ENCODE assay signal across 28 cellular contexts in the genomic region with DNA sequence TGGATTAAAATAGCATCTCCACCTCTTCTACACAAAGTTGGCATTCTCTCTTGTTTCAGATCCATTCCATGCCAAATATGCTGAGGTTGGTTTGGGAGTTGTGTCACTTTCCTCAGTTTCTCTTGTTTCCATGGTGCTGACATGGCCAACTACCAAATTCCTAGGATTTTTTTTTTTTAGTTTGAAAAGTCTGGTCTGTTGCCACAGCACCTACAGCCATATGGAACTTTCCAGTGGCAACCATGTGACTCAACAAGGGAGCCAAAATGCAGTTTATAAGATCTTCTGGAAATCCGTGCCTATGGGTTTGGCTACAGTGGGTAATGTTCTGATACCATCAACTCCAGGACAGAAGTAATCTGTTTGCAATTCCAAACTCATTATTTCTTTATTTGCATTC.
"Had no signal": no experiment of that assay in that cellular context is flagged by ENCODE, and none has a peak within 500 bp of the region (broad histone marks: within the 10 kb centered on the region; RNA-seq: fewer than 3 reads in every experiment).

No MANE protein-coding gene starts in this region.

- H3K27ac ChIP-seq: ascending aorta, breast epithelium, cardiac muscle cell, colonic mucosa, epithelial cell of prostate, esophagus squamous epithelium, gastroesophageal sphincter had no signal

- H3K4me1 Mint-ChIP-seq: activated CD4-positive, alpha-beta memory T cell treated with anti-CD3 and anti-CD28 coated beads, Interleukin-2, amount 10 ng/mL, durations not matched to agents 7 days and 5 days; activated CD4-positive, alpha-beta T cell treated with anti-CD3 and anti-CD28 coated beads, Interleukin-2, amount 10 ng/mL, durations not matched to agents 7 days and 5 days; activated naive CD4-positive, alpha-beta T cell treated with anti-CD3 and anti-CD28 coated beads, Interleukin-2, amount 10 ng/mL, durations not matched to agents 7 days and 5 days; activated naive CD8-positive, alpha-beta T cell treated with anti-CD3 and anti-CD28 coated beads, Interleukin-2, amount 10 ng/mL, durations not matched to agents 7 days and 5 days had no signal

- H3K9me3 Mint-ChIP-seq: activated CD4-positive, alpha-beta memory T cell treated with anti-CD3 and anti-CD28 coated beads, Interleukin-2, amount 10 ng/mL, durations not matched to agents 7 days and 5 days; activated CD4-positive, alpha-beta T cell treated with anti-CD3 and anti-CD28 coated beads, Interleukin-2, amount 10 ng/mL, durations not matched to agents 7 days and 5 days; activated naive CD4-positive, alpha-beta T cell treated with anti-CD3 and anti-CD28 coated beads, Interleukin-2, amount 10 ng/mL, durations not matched to agents 7 days and 5 days; activated T-cell treated with anti-CD3 and anti-CD28 coated beads, Interleukin-2, amount 50 U/mL, for 24 hours had no signal

- H3K27me3 Mint-ChIP-seq: activated CD4-positive, alpha-beta memory T cell treated with anti-CD3 and anti-CD28 coated beads, Interleukin-2, amount 10 ng/mL, durations not matched to agents 7 days and 5 days; activated CD4-positive, alpha-beta T cell treated with anti-CD3 and anti-CD28 coated beads, Interleukin-2, amount 10 ng/mL, durations not matched to agents 7 days and 5 days; activated naive CD4-positive, alpha-beta T cell treated with anti-CD3 and anti-CD28 coated beads, Interleukin-2, amount 10 ng/mL, durations not matched to agents 7 days and 5 days; activated naive CD8-positive, alpha-beta T cell treated with anti-CD3 and anti-CD28 coated beads, Interleukin-2, amount 10 ng/mL, durations not matched to agents 7 days and 5 days; activated T-cell treated with anti-CD3 and anti-CD28 coated beads, Interleukin-2, amount 50 U/mL, for 24 hours; brain had no signal

- ATAC-seq: activated naive CD4-positive, alpha-beta T cell treated with anti-CD3 and anti-CD28 coated beads, Interleukin-2, amount 50 U/mL, for 72 hours; activated T-cell treated with anti-CD3 and anti-CD28 coated beads, Interleukin-2, amount 50 U/mL, for 72 hours; gastroesophageal sphincter had no signal

- H3K4me3 ChIP-seq: ascending aorta, breast epithelium, cardiac muscle cell, colonic mucosa, esophagus squamous epithelium, gastroesophageal sphincter had no signal

- DNase-seq: activated CD4-positive, alpha-beta memory T cell treated with anti-CD3 and anti-CD28 coated beads, Interleukin-2, amount 10 ng/mL, durations not matched to agents 7 days and 5 days; activated CD4-positive, alpha-beta T cell treated with anti-CD3 and anti-CD28 coated beads for 1 hour; activated CD4-positive, alpha-beta T cell treated with anti-CD3 and anti-CD28 coated beads for 4 hours; activated CD4-positive, alpha-beta T cell treated with anti-CD3 and anti-CD28 coated beads, Interleukin-2, amount 10 ng/mL, durations not matched to agents 7 days and 5 days; activated CD4-positive, alpha-beta T cell treated with anti-CD3 and anti-CD28 coated beads, Interleukin-2, amount 50 U/mL, for 4 hours; activated CD8-positive, alpha-beta memory T cell treated with anti-CD3 and anti-CD28 coated beads, Interleukin-2, amount 50 U/mL, for 48 hours; activated gamma-delta T cell; activated naive CD4-positive, alpha-beta T cell; activated naive CD4-positive, alpha-beta T cell treated with anti-CD3 and anti-CD28 coated beads, Interleukin-2, amount 10 ng/mL, durations not matched to agents 7 days and 5 days; activated naive CD8-positive, alpha-beta T cell treated with anti-CD3 and anti-CD28 coated beads, Interleukin-2, amount 10 ng/mL, durations not matched to agents 7 days and 5 days; activated T-cell treated with anti-CD3 and anti-CD28 coated beads for 4 hours; activated T-cell treated with anti-CD3 and anti-CD28 coated beads, Interleukin-2, amount 50 U/mL, for 24 hours; activated T-cell treated with anti-CD3 and anti-CD28 coated beads, Interleukin-2, amount 50 U/mL, for 72 hours; central memory CD4-positive, alpha-beta T cell; cerebellar nuclear complex; colonic mucosa; effector CD8-positive, alpha-beta T cell; esophagus squamous epithelium; foreskin melanocyte; T-helper 2 cell had no signal

- H3K36me3 ChIP-seq: ascending aorta, breast epithelium, cardiac muscle cell, colonic mucosa, esophagus squamous epithelium, gastroesophageal sphincter had no signal

- H3K4me1 ChIP-seq: ascending aorta, breast epithelium, colonic mucosa, esophagus squamous epithelium had no signal

- H3K4me3 Mint-ChIP-seq: activated CD4-positive, alpha-beta memory T cell treated with anti-CD3 and anti-CD28 coated beads, Interleukin-2, amount 10 ng/mL, durations not matched to agents 7 days and 5 days; activated CD4-positive, alpha-beta T cell treated with anti-CD3 and anti-CD28 coated beads, Interleukin-2, amount 10 ng/mL, durations not matched to agents 7 days and 5 days; activated naive CD4-positive, alpha-beta T cell treated with anti-CD3 and anti-CD28 coated beads, Interleukin-2, amount 10 ng/mL, durations not matched to agents 7 days and 5 days; activated naive CD8-positive, alpha-beta T cell treated with anti-CD3 and anti-CD28 coated beads, Interleukin-2, amount 10 ng/mL, durations not matched to agents 7 days and 5 days; activated T-cell treated with anti-CD3 and anti-CD28 coated beads, Interleukin-2, amount 50 U/mL, for 24 hours; activated T-cell treated with anti-CD3 and anti-CD28 coated beads, Interleukin-2, amount 50 U/mL, for 72 hours; brain; WTC11 had no signal

- H3K27ac Mint-ChIP-seq: activated CD4-positive, alpha-beta memory T cell treated with anti-CD3 and anti-CD28 coated beads, Interleukin-2, amount 10 ng/mL, durations not matched to agents 7 days and 5 days; activated CD4-positive, alpha-beta T cell treated with anti-CD3 and anti-CD28 coated beads, Interleukin-2, amount 10 ng/mL, durations not matched to agents 7 days and 5 days; activated naive CD4-positive, alpha-beta T cell treated with anti-CD3 and anti-CD28 coated beads, Interleukin-2, amount 10 ng/mL, durations not matched to agents 7 days and 5 days; activated naive CD4-positive, alpha-beta T cell treated with anti-CD3 and anti-CD28 coated beads, Interleukin-2, amount 50 U/mL, for 72 hours; activated naive CD8-positive, alpha-beta T cell treated with anti-CD3 and anti-CD28 coated beads, Interleukin-2, amount 10 ng/mL, durations not matched to agents 7 days and 5 days; activated T-cell treated with anti-CD3 and anti-CD28 coated beads, Interleukin-2, amount 50 U/mL, for 24 hours; activated T-cell treated with anti-CD3 and anti-CD28 coated beads, Interleukin-2, amount 50 U/mL, for 72 hours; WTC11 had no signal

- H3K36me3 Mint-ChIP-seq: activated naive CD4-positive, alpha-beta T cell treated with anti-CD3 and anti-CD28 coated beads, Interleukin-2, amount 10 ng/mL, durations not matched to agents 7 days and 5 days; activated naive CD4-positive, alpha-beta T cell treated with anti-CD3 and anti-CD28 coated beads, Interleukin-2, amount 50 U/mL, for 72 hours; activated naive CD8-positive, alpha-beta T cell treated with anti-CD3 and anti-CD28 coated beads, Interleukin-2, amount 10 ng/mL, durations not matched to agents 7 days and 5 days; brain; WTC11 had no signal

- H3K27me3 ChIP-seq: ascending aorta, breast epithelium, cardiac muscle cell, colonic mucosa, esophagus squamous epithelium, gastroesophageal sphincter had no signal
